ENCODE assay signal across 1 cellular context in the genomic region with DNA sequence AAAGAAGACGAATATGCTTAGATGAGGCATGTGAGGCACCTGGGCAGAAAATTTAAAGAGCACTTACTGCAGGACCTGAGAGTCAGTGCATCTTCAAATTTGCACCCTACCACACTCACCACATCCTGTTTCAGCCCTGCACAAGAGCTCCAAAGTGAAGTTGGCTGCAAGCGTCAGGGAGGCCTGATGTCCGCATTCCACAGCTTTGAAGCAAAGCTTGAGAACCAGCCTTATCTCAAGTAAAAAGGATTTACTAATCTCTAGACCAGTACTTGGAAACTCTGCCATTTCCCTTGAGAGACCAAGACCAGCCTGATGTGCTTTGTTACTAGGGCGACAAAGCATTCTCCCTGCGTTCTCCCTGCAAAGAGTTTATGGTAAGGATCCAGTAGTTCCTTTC.
TF ChIP-seq lines count a peak whose summit lies in the region.

No MANE protein-coding gene starts in this region.

TF ChIP-seq in GM12878, 131 proteins besides CTCF, POLR2A, EP300 and RAD21 (continued from another document):
- TF ChIP-seq, protein P1, sequence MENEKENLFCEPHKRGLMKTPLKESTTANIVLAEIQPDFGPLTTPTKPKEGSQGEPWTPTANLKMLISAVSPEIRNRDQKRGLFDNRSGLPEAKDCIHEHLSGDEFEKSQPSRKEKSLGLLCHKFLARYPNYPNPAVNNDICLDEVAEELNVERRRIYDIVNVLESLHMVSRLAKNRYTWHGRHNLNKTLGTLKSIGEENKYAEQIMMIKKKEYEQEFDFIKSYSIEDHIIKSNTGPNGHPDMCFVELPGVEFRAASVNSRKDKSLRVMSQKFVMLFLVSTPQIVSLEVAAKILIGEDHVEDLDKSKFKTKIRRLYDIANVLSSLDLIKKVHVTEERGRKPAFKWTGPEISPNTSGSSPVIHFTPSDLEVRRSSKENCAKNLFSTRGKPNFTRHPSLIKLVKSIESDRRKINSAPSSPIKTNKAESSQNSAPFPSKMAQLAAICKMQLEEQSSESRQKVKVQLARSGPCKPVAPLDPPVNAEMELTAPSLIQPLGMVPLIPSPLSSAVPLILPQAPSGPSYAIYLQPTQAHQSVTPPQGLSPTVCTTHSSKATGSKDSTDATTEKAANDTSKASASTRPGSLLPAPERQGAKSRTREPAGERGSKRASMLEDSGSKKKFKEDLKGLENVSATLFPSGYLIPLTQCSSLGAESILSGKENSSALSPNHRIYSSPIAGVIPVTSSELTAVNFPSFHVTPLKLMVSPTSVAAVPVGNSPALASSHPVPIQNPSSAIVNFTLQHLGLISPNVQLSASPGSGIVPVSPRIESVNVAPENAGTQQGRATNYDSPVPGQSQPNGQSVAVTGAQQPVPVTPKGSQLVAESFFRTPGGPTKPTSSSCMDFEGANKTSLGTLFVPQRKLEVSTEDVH (IDR thresholded peaks at IDR 0.05; ENCODE audit: low read depth, partially characterized antibody) = no peak
- TF ChIP-seq MYC (IDR thresholded peaks at IDR 0.05; ENCODE audit: insufficient read depth, insufficient read length, insufficient replicate concordance, low read length, severe bottlenecking) (no peak), ZNF384 (IDR thresholded peaks at IDR 0.05; ENCODE audit: borderline replicate concordance, low read depth, low read length) (no peak), GABPA (IDR thresholded peaks at IDR 0.05; ENCODE audit: low read depth) (peak; percentile 68; the same call in 1 of the 2 replicates), NR2C1 (IDR thresholded peaks at IDR 0.05) (no peak), IKZF1 (conservative IDR thresholded peaks at IDR 0.05) (0 out of 2 replicates have a peak, but pooled peaks have one; percentile 15)
- TF ChIP-seq, protein P2, sequence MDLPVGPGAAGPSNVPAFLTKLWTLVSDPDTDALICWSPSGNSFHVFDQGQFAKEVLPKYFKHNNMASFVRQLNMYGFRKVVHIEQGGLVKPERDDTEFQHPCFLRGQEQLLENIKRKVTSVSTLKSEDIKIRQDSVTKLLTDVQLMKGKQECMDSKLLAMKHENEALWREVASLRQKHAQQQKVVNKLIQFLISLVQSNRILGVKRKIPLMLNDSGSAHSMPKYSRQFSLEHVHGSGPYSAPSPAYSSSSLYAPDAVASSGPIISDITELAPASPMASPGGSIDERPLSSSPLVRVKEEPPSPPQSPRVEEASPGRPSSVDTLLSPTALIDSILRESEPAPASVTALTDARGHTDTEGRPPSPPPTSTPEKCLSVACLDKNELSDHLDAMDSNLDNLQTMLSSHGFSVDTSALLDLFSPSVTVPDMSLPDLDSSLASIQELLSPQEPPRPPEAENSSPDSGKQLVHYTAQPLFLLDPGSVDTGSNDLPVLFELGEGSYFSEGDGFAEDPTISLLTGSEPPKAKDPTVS (IDR thresholded peaks at IDR 0.05; ENCODE audit: low read depth, low read length) = no peak
- TF ChIP-seq, protein P3, sequence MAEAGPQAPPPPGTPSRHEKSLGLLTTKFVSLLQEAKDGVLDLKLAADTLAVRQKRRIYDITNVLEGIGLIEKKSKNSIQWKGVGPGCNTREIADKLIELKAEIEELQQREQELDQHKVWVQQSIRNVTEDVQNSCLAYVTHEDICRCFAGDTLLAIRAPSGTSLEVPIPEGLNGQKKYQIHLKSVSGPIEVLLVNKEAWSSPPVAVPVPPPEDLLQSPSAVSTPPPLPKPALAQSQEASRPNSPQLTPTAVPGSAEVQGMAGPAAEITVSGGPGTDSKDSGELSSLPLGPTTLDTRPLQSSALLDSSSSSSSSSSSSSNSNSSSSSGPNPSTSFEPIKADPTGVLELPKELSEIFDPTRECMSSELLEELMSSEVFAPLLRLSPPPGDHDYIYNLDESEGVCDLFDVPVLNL (IDR thresholded peaks at IDR 0.05; ENCODE audit: low read depth, low read length) = no peak
